ENCODE assay signal across 1 cellular context in genomic region chr1:30848130-30848529, GRCh38.
TF ChIP-seq lines count a peak whose summit lies in the region.

No MANE protein-coding gene starts in this region.

TF ChIP-seq in HEK293, 187 proteins besides CTCF, POLR2A, EP300 and RAD21 (continued from another document):
- TF ChIP-seq HIC1 (tag by site-specific recombination; IDR thresholded peaks at IDR 0.05) (no peak), ZNF768 (tag by site-specific recombination; IDR thresholded peaks at IDR 0.05) (peak; percentile 64; the same call in 1 of the 2 replicates), ZNF169 (tag by site-specific recombination; IDR thresholded peaks at IDR 0.05) (no peak), ZNF146 (tag by site-specific recombination; IDR thresholded peaks at IDR 0.05) (no peak)
